38 cellular contexts compared by ENCODE assay signal in genomic region chr14:24414077-24414476, GRCh38. TPM values are rescaled to one million over a fixed set of nuclear protein-coding genes. Genes with fewer than 3 reads are reported as not detected.
"Had no signal": no experiment of that assay in that cellular context is flagged by ENCODE, and none has a peak within 500 bp of the region (broad histone marks: within the 10 kb centered on the region; RNA-seq: fewer than 3 reads in every experiment).

No MANE protein-coding gene starts in this region.

- H3K27me3 ChIP-seq: adrenal gland, cardiac muscle cell had no signal

- H3K9me3 Mint-ChIP-seq: activated CD4-positive, alpha-beta memory T cell treated with anti-CD3 and anti-CD28 coated beads, Interleukin-2, amount 10 ng/mL, durations not matched to agents 7 days and 5 days; activated CD4-positive, alpha-beta T cell treated with anti-CD3 and anti-CD28 coated beads, Interleukin-2, amount 10 ng/mL, durations not matched to agents 7 days and 5 days; activated naive CD4-positive, alpha-beta T cell treated with anti-CD3 and anti-CD28 coated beads for 36 hours; activated naive CD4-positive, alpha-beta T cell treated with anti-CD3 and anti-CD28 coated beads, Interleukin-2, amount 50 U/mL, for 72 hours; activated naive CD8-positive, alpha-beta T cell treated with anti-CD3 and anti-CD28 coated beads for 36 hours; activated T-cell treated with anti-CD3 and anti-CD28 coated beads, Interleukin-2, amount 50 U/mL, for 24 hours; brain; central memory CD8-positive, alpha-beta T cell; T-helper 1 cell treated with Interleukin-12 subunit alpha and Interleukin-12 subunit beta and Interleukin-4 antibody, amounts not matched to agents 30 μg/mL and 1 μg/mL, for 36 hours; T-helper 2 cell treated with Interferon-gamma antibody and Interleukin-4, amounts not matched to agents 5 μg/mL and 100 μg/mL, for 36 hours; WTC11 had no signal

- DNase-seq: activated CD4-positive, alpha-beta memory T cell treated with anti-CD3 and anti-CD28 coated beads, Interleukin-2, amount 10 ng/mL, durations not matched to agents 7 days and 5 days; activated CD4-positive, alpha-beta T cell treated with anti-CD3 and anti-CD28 coated beads for 1 hour; activated CD4-positive, alpha-beta T cell treated with anti-CD3 and anti-CD28 coated beads for 36 hours; activated CD4-positive, alpha-beta T cell treated with anti-CD3 and anti-CD28 coated beads for 48 hours; activated CD4-positive, alpha-beta T cell treated with anti-CD3 and anti-CD28 coated beads, Interleukin-2, amount 10 ng/mL, durations not matched to agents 7 days and 5 days; activated CD4-positive, alpha-beta T cell treated with anti-CD3 and anti-CD28 coated beads, Interleukin-2, amount 50 U/mL, for 48 hours; activated CD4-positive, CD25-positive, alpha-beta regulatory T cell; activated CD8-positive, alpha-beta memory T cell treated with anti-CD3 and anti-CD28 coated beads for 24 hours; activated CD8-positive, alpha-beta memory T cell treated with anti-CD3 and anti-CD28 coated beads, Interleukin-2, amount 10 ng/mL, durations not matched to agents 7 days and 5 days; activated CD8-positive, alpha-beta memory T cell treated with anti-CD3 and anti-CD28 coated beads, Interleukin-2, amount 50 U/mL, for 48 hours; activated CD8-positive, alpha-beta T cell treated with anti-CD3 and anti-CD28 coated beads, Interleukin-2, amount 10 ng/mL, durations not matched to agents 7 days and 5 days; activated effector memory CD4-positive, alpha-beta T cell treated with anti-CD3 and anti-CD28 coated beads, Interleukin-2, amount 50 U/mL, for 16 hours; activated gamma-delta T cell treated with Interleukin-2 at 50 U/mL for 16 hours; activated naive CD4-positive, alpha-beta T cell; activated naive CD4-positive, alpha-beta T cell treated with anti-CD3 and anti-CD28 coated beads for 36 hours; activated naive CD4-positive, alpha-beta T cell treated with anti-CD3 and anti-CD28 coated beads, Interleukin-2, amount 50 U/mL, for 16 hours; activated naive CD8-positive, alpha-beta T cell treated with anti-CD3 and anti-CD28 coated beads for 36 hours; activated T-cell treated with anti-CD3 and anti-CD28 coated beads, Interleukin-2, amount 50 U/mL, for 24 hours; activated T-cell treated with anti-CD3 and anti-CD28 coated beads, Interleukin-2, amount 50 U/mL, for 48 hours; amniotic stem cell; aorta; caudate nucleus; SW 1271; T-helper 1 cell; T-helper 2 cell; T-helper 9 cell; WERI-Rb-1 had no signal

- FAIRE-seq: bronchial epithelial cell, TTC549 had no signal

- H3K27ac ChIP-seq: adrenal gland, cardiac muscle cell, WERI-Rb-1 had no signal

- H3K4me3 ChIP-seq: adrenal gland, cardiac muscle cell had no signal

- H3K36me3 Mint-ChIP-seq: activated CD8-positive, alpha-beta memory T cell treated with anti-CD3 and anti-CD28 coated beads, Interleukin-2, amount 10 ng/mL, durations not matched to agents 7 days and 5 days; activated naive CD4-positive, alpha-beta T cell treated with anti-CD3 and anti-CD28 coated beads, Interleukin-2, amount 50 U/mL, for 72 hours; activated naive CD8-positive, alpha-beta T cell treated with anti-CD3 and anti-CD28 coated beads for 36 hours had no signal

- ATAC-seq: activated CD4-positive, alpha-beta T cell treated with anti-CD3 and anti-CD28 coated beads for 36 hours; activated CD4-positive, CD25-positive, alpha-beta regulatory T cell treated with anti-CD3 and anti-CD28 coated beads, Interleukin-2, amount 50 U/mL, for 24 hours; activated CD8-positive, alpha-beta memory T cell treated with anti-CD3 and anti-CD28 coated beads, Interleukin-2, amount 10 ng/mL, durations not matched to agents 7 days and 5 days; activated CD8-positive, alpha-beta T cell treated with anti-CD3 and anti-CD28 coated beads, Interleukin-2, amount 10 ng/mL, durations not matched to agents 7 days and 5 days; activated naive CD4-positive, alpha-beta T cell treated with anti-CD3 and anti-CD28 coated beads, Interleukin-2, amount 50 U/mL, for 72 hours; WTC11 had no signal

- H3K27me3 Mint-ChIP-seq: activated CD4-positive, alpha-beta T cell treated with anti-CD3 and anti-CD28 coated beads for 36 hours; activated naive CD8-positive, alpha-beta T cell treated with anti-CD3 and anti-CD28 coated beads for 36 hours had no signal

- H3K4me3 Mint-ChIP-seq: activated CD4-positive, alpha-beta memory T cell treated with anti-CD3 and anti-CD28 coated beads, Interleukin-2, amount 10 ng/mL, durations not matched to agents 7 days and 5 days; activated CD4-positive, alpha-beta T cell treated with anti-CD3 and anti-CD28 coated beads for 36 hours; activated CD4-positive, alpha-beta T cell treated with anti-CD3 and anti-CD28 coated beads, Interleukin-2, amount 10 ng/mL, durations not matched to agents 7 days and 5 days; activated CD8-positive, alpha-beta memory T cell treated with anti-CD3 and anti-CD28 coated beads, Interleukin-2, amount 10 ng/mL, durations not matched to agents 7 days and 5 days; activated CD8-positive, alpha-beta T cell treated with anti-CD3 and anti-CD28 coated beads, Interleukin-2, amount 10 ng/mL, durations not matched to agents 7 days and 5 days; activated naive CD4-positive, alpha-beta T cell treated with anti-CD3 and anti-CD28 coated beads for 36 hours; activated naive CD8-positive, alpha-beta T cell treated with anti-CD3 and anti-CD28 coated beads for 36 hours; activated T-cell treated with anti-CD3 and anti-CD28 coated beads, Interleukin-2, amount 50 U/mL, for 24 hours; brain; central memory CD8-positive, alpha-beta T cell; T-helper 1 cell treated with Interleukin-12 subunit alpha and Interleukin-12 subunit beta and Interleukin-4 antibody, amounts not matched to agents 30 μg/mL and 1 μg/mL, for 36 hours; T-helper 2 cell treated with Interferon-gamma antibody and Interleukin-4, amounts not matched to agents 5 μg/mL and 100 μg/mL, for 36 hours; WTC11 had no signal

- H3K4me1 Mint-ChIP-seq: activated CD4-positive, alpha-beta memory T cell treated with anti-CD3 and anti-CD28 coated beads, Interleukin-2, amount 10 ng/mL, durations not matched to agents 7 days and 5 days; activated CD4-positive, alpha-beta T cell treated with anti-CD3 and anti-CD28 coated beads for 36 hours; activated CD4-positive, alpha-beta T cell treated with anti-CD3 and anti-CD28 coated beads, Interleukin-2, amount 10 ng/mL, durations not matched to agents 7 days and 5 days; activated CD8-positive, alpha-beta memory T cell treated with anti-CD3 and anti-CD28 coated beads, Interleukin-2, amount 10 ng/mL, durations not matched to agents 7 days and 5 days; activated naive CD8-positive, alpha-beta T cell treated with anti-CD3 and anti-CD28 coated beads for 36 hours; brain; central memory CD8-positive, alpha-beta T cell; WTC11 had no signal

- H3K9me3 ChIP-seq: adrenal gland had no signal

- H3K27ac Mint-ChIP-seq: activated CD4-positive, alpha-beta memory T cell treated with anti-CD3 and anti-CD28 coated beads, Interleukin-2, amount 10 ng/mL, durations not matched to agents 7 days and 5 days; activated CD4-positive, alpha-beta T cell treated with anti-CD3 and anti-CD28 coated beads for 36 hours; activated CD4-positive, alpha-beta T cell treated with anti-CD3 and anti-CD28 coated beads, Interleukin-2, amount 10 ng/mL, durations not matched to agents 7 days and 5 days; activated CD8-positive, alpha-beta memory T cell treated with anti-CD3 and anti-CD28 coated beads, Interleukin-2, amount 10 ng/mL, durations not matched to agents 7 days and 5 days; activated CD8-positive, alpha-beta T cell treated with anti-CD3 and anti-CD28 coated beads, Interleukin-2, amount 10 ng/mL, durations not matched to agents 7 days and 5 days; activated naive CD4-positive, alpha-beta T cell treated with anti-CD3 and anti-CD28 coated beads for 36 hours; activated naive CD4-positive, alpha-beta T cell treated with anti-CD3 and anti-CD28 coated beads, Interleukin-2, amount 50 U/mL, for 72 hours; activated naive CD8-positive, alpha-beta T cell treated with anti-CD3 and anti-CD28 coated beads for 36 hours; activated T-cell treated with anti-CD3 and anti-CD28 coated beads, Interleukin-2, amount 50 U/mL, for 24 hours; T-helper 1 cell treated with Interleukin-12 subunit alpha and Interleukin-12 subunit beta and Interleukin-4 antibody, amounts not matched to agents 30 μg/mL and 1 μg/mL, for 36 hours; T-helper 2 cell treated with Interferon-gamma antibody and Interleukin-4, amounts not matched to agents 5 μg/mL and 100 μg/mL, for 36 hours; WTC11 had no signal

RNA-seq across cellular contexts. Expression of gene NFATC4, which starts 46.1 kb away (rescaled TPM):
- total RNA-seq: activated CD4-positive, alpha-beta memory T cell treated with anti-CD3 and anti-CD28 coated beads, Interleukin-2, amount 10 ng/mL, durations not matched to agents 7 days and 5 days; activated CD4-positive, alpha-beta T cell treated with anti-CD3 and anti-CD28 coated beads, Interleukin-2, amount 10 ng/mL, durations not matched to agents 7 days and 5 days; activated CD8-positive, alpha-beta T cell treated with anti-CD3 and anti-CD28 coated beads, Interleukin-2, amount 10 ng/mL, durations not matched to agents 7 days and 5 days had no signal
